In the genomic region with DNA sequence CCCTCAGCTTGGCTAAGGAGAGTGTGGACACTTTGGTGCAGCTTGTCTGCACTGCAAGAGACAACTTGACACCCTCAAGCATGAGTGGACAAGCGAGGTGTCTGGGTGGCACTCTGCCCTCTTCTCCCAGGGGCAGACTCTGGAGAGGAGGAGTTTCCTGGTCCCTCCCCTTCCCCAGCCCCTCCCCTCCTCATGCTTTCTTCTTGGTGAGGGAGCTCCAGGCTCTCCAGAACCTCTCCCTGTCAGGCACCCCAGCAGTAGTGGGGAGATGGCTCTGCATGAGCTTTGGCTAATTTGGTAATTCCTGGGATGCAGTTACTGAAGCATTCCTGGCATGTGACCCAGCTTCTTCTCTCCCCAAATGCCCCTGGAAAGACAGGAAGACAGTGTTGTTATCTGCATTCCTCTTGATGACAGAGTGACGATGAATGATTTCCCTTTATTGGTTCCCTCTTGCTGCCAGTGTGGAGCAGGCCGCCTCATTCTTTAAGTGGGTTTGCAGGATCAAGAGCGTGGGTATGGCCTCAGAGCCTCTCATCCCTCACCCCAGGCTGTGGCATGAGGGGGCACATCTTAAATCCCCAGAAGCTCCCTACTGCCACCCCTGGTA, we compare ENCODE assay signal across 8 cellular contexts.
DNase-seq lines count a peak whose midpoint lies in the region; FAIRE-seq and TF ChIP-seq lines count a peak whose summit lies in the region.

No MANE protein-coding gene starts in this region.

- H3K27ac Mint-ChIP-seq in H9, result peak overlapping the region in 1 of 3 experiments; percentile 55; a peak in 1 of 7 replicates
- H3K27ac Mint-ChIP-seq in activated T-helper 2 cell treated with anti-CD3 and anti-CD28 coated beads, Interferon-gamma antibody, Interleukin-2, Interleukin-4, amounts not matched to agents 10 μg/mL and 5 μg/mL and 100 μg/mL, durations not matched to agents 14 hours and 24 hours and 36 hours, result no peak overlapping the region

- H2BK12ac ChIP-seq in H9 (ENCODE audit: insufficient read length, low read depth, low read length), result no peak overlapping the region

- H3K4me2 ChIP-seq in H9 (ENCODE audit: insufficient read depth, insufficient read length, low read length), result no peak overlapping the region

- no peak overlapping the region for H2BK20ac ChIP-seq in H9 (ENCODE audit: low read depth, low read length, poor library complexity, severe bottlenecking)

- no peak overlapping the region for H2AK5ac ChIP-seq in H9 (ENCODE audit: insufficient read length, low read length)

- H3K14ac ChIP-seq in H9 (ENCODE audit: insufficient read depth, low read length), result no peak overlapping the region

- 0 out of 2 replicates have a peak, but pooled peaks have one; percentile 32 for TF ChIP-seq POLR2A in H54 (IDR thresholded peaks at IDR 0.05; ENCODE audit: low read depth, low read length)

- H3T11ph ChIP-seq in H9 (ENCODE audit: low read length), result no peak overlapping the region

- no peak for TF ChIP-seq CTCF in H9 (conservative IDR thresholded peaks at IDR 0.05)

- H3K79me1 ChIP-seq in H9 (ENCODE audit: insufficient read depth, low read depth, low read length, poor library complexity, severe bottlenecking), result no peaks in the 10 kb centered on the region

- H4K8ac ChIP-seq in H9 (replicated peaks; ENCODE audit: insufficient read length, low read depth, low read length), result no peak overlapping the region

- no peaks in the 10 kb centered on the region for H3K9me3 Mint-ChIP-seq in H9
- no peaks in the 10 kb centered on the region for H3K9me3 Mint-ChIP-seq in activated T-helper 2 cell treated with anti-CD3 and anti-CD28 coated beads, Interferon-gamma antibody, Interleukin-2, Interleukin-4, amounts not matched to agents 10 μg/mL and 5 μg/mL and 100 μg/mL, durations not matched to agents 14 hours and 24 hours and 36 hours

- H3K27me3 Mint-ChIP-seq in H9 (ENCODE audit: low read depth), result no peaks in the 10 kb centered on the region
- no peaks in the 10 kb centered on the region for H3K27me3 Mint-ChIP-seq in activated T-helper 2 cell treated with anti-CD3 and anti-CD28 coated beads, Interferon-gamma antibody, Interleukin-2, Interleukin-4, amounts not matched to agents 10 μg/mL and 5 μg/mL and 100 μg/mL, durations not matched to agents 14 hours and 24 hours and 36 hours (ENCODE audit: low read depth)

- no peaks in the 10 kb centered on the region for H3K27me3 ChIP-seq in H9 (ENCODE audit: insufficient read depth, low read length)

- H3K79me2 ChIP-seq in H9 (ENCODE audit: insufficient read depth, low read length), result no peaks in the 10 kb centered on the region

- no peaks in the 10 kb centered on the region; a peak in 3 of 7 replicates for H3K36me3 Mint-ChIP-seq in H9 (ENCODE audit: insufficient read depth in 1 of 3, low read depth in 3 of 3)
- H3K36me3 Mint-ChIP-seq in activated T-helper 2 cell treated with anti-CD3 and anti-CD28 coated beads, Interferon-gamma antibody, Interleukin-2, Interleukin-4, amounts not matched to agents 10 μg/mL and 5 μg/mL and 100 μg/mL, durations not matched to agents 14 hours and 24 hours and 36 hours (ENCODE audit: low read depth), result peaks cover 34% of the 10 kb centered on the region

- FAIRE-seq in H54 (lab: Jason Lieb, UNC), result no peak

- H2BK15ac ChIP-seq in H9 (ENCODE audit: low read depth, low read length), result no peak overlapping the region

- no peak overlapping the region for H4K5ac ChIP-seq in H9 (ENCODE audit: insufficient read length, low read depth, low read length)

- no peak overlapping the region for H4K91ac ChIP-seq in H9 (ENCODE audit: insufficient read length, low read depth, low read length)

- no peak overlapping the region for H3K9ac ChIP-seq in H9 (ENCODE audit: extremely low read depth, insufficient read length, low read length)

- no peak overlapping the region for H2BK5ac ChIP-seq in H9 (ENCODE audit: insufficient read length, low read length)

- no peaks in the 10 kb centered on the region for H3K23me2 ChIP-seq in H9 (ENCODE audit: insufficient read length, low read depth, low read length, poor library complexity, severe bottlenecking)

- H3K4me1 ChIP-seq in H9 (ENCODE audit: insufficient read depth, low read length), result peaks cover 12% of the 10 kb centered on the region; the same call in 1 of the 2 replicates

- H3K4me3 Mint-ChIP-seq in H9, result no peak overlapping the region; a peak in 1 of 5 replicates
- no peak overlapping the region for H3K4me3 Mint-ChIP-seq in activated T-helper 2 cell treated with anti-CD3 and anti-CD28 coated beads, Interferon-gamma antibody, Interleukin-2, Interleukin-4, amounts not matched to agents 10 μg/mL and 5 μg/mL and 100 μg/mL, durations not matched to agents 14 hours and 24 hours and 36 hours (ENCODE audit: low read depth)

- no peak overlapping the region for H3K4ac ChIP-seq in H9 (ENCODE audit: low read depth, low read length)

- no peak overlapping the region for H2BK120ac ChIP-seq in H9 (ENCODE audit: low read depth, low read length, poor library complexity, severe bottlenecking)

- H3K23ac ChIP-seq in H9 (ENCODE audit: insufficient read length, low read depth, low read length), result no peak overlapping the region

- H4K20me1 ChIP-seq in H9 (ENCODE audit: control insufficient read depth, insufficient read depth, insufficient read length), result no peaks in the 10 kb centered on the region

- intact Hi-C loops in activated T-helper 2 cell treated with anti-CD3 and anti-CD28 coated beads, Interferon-gamma antibody, Interleukin-2, Interleukin-4, amounts not matched to agents 10 μg/mL and 5 μg/mL and 100 μg/mL, durations not matched to agents 14 hours and 24 hours and 36 hours (cut with micrococcal nuclease), result no loop called here

- H2AFZ ChIP-seq in H9 (ENCODE audit: low read length), result no peak overlapping the region

- H3K9me3 ChIP-seq in H9 (ENCODE audit: control insufficient read depth, low read depth, low read length), result no peaks in the 10 kb centered on the region

- DNase-seq in H54 (ENCODE audit: insufficient read length, low spot score) (peak; percentile 86), astrocyte of the hippocampus (ENCODE audit: low read depth, low spot score) (peak; percentile 72), iPS-NIHi11 (ENCODE audit: low spot score) (peak; percentile 45), stromal cell of bone marrow (ENCODE audit: low read depth) (peak; percentile 76), NCI-H2171 treated with DMSO at 0.1 percent for 48 hours (lab: John Stamatoyannopoulos, UW) (no peak), H9 (no peak), COR-L47 (lab: John Stamatoyannopoulos, UW) (no peak)
- no peak for DNase-seq in activated T-helper 2 cell treated with anti-CD3 and anti-CD28 coated beads, Interferon-gamma antibody, Interleukin-2, Interleukin-4, amounts not matched to agents 10 μg/mL and 5 μg/mL and 100 μg/mL, durations not matched to agents 14 hours and 24 hours and 36 hours (ENCODE audit: low spot score)

- no peak overlapping the region for H3K56ac ChIP-seq in H9 (ENCODE audit: insufficient read length, low read depth, low read length)

- no CpG with 5 or more reads among the region's 4 CpGs for WGBS in H9 (ENCODE audit: extremely low coverage, insufficient read length, low lambda C conversion rate)

- H3K27ac ChIP-seq in H9 (ENCODE audit: insufficient read length, low read depth, low read length), result no peak overlapping the region

- peaks cover 32 to 49% of the 10 kb centered on the region in 2 experiments for H3K4me1 Mint-ChIP-seq in H9
- peaks cover 5% of the 10 kb centered on the region for H3K4me1 Mint-ChIP-seq in activated T-helper 2 cell treated with anti-CD3 and anti-CD28 coated beads, Interferon-gamma antibody, Interleukin-2, Interleukin-4, amounts not matched to agents 10 μg/mL and 5 μg/mL and 100 μg/mL, durations not matched to agents 14 hours and 24 hours and 36 hours (ENCODE audit: low read depth)

- H3K18ac ChIP-seq in H9 (ENCODE audit: insufficient read length, low read depth, low read length), result no peak overlapping the region

Comparison
In these comparisons a context has a peak if more than half of its experiments do, and no peak if none do; other contexts are left out.
1. DNase-seq: peak in H54 (single experiment), astrocyte of the hippocampus (single experiment), iPS-NIHi11 (single experiment) and stromal cell of bone marrow (single experiment); none in NCI-H2171 treated with DMSO at 0.1 percent for 48 hours (single experiment), H9 (single experiment), activated T-helper 2 cell treated with anti-CD3 and anti-CD28 coated beads, Interferon-gamma antibody, Interleukin-2, Interleukin-4, amounts not matched to agents 10 μg/mL and 5 μg/mL and 100 μg/mL, durations not matched to agents 14 hours and 24 hours and 36 hours (single experiment) and COR-L47 (single experiment).